In genomic region chr15:66725468-66725785, GRCh38 we compare ENCODE assay signal across 33 cellular contexts. TPM values are rescaled to one million over a fixed set of nuclear protein-coding genes. Genes with fewer than 3 reads are reported as not detected.
A peak's percentile ranks its signal among the peaks of the same experiment; 100 is the strongest.
DNase-seq lines count a peak whose midpoint lies in the region; TF ChIP-seq lines count a peak whose summit lies in the region.
"Had no signal": no experiment of that assay in that cellular context is flagged by ENCODE, and none has a peak within 500 bp of the region (broad histone marks: within the 10 kb centered on the region; RNA-seq: fewer than 3 reads in every experiment).

No MANE protein-coding gene starts in this region.

- no peak overlapping the region for H3K4ac ChIP-seq in mesenchymal stem cell (ENCODE audit: low read depth in 1 of 2, low read length in 2 of 2)

- H3K9ac ChIP-seq in mesenchymal stem cell (ENCODE audit: low read length) (peak overlapping the region; percentile 26), subcutaneous abdominal adipose tissue (ENCODE audit: low read length in 5 of 5) (no peak overlapping the region)

- CTCF ChIA-PET in OCI-LY7 (lab: Charles Lee; ENCODE audit: unreplicated experiment), result interaction anchor here (1.0 kb wide), 1 partner anchor 14 kb away, joined by 4 read pairs; no protein-coding TSS in a partner anchor

- H3K27me3 ChIP-seq in ascending aorta (no peaks in the 10 kb centered on the region), mesenchymal stem cell (ENCODE audit: control insufficient read depth in 1 of 2, insufficient read depth in 1 of 2, low read length in 2 of 2) (no peaks in the 10 kb centered on the region), subcutaneous abdominal adipose tissue (ENCODE audit: control insufficient read depth in 5 of 5, insufficient read depth in 4 of 5, low read length in 5 of 5) (no peaks in the 10 kb centered on the region), osteoblast (ENCODE audit: insufficient read depth, low read length) (no peaks in the 10 kb centered on the region)
- H3K27me3 ChIP-seq: adrenal gland, colonic mucosa, heart right ventricle, ovary, vagina had no signal

- H3K14ac ChIP-seq in mesenchymal stem cell (ENCODE audit: low read length in 2 of 2), result no peak overlapping the region

- no peak overlapping the region for H3K4me2 ChIP-seq in mesenchymal stem cell (ENCODE audit: low read length, poor library complexity, severe bottlenecking)
- H3K4me2 ChIP-seq in OCI-LY7 (ENCODE audit: low read length), result no peak overlapping the region
- H3K4me2 ChIP-seq in osteoblast (ENCODE audit: insufficient read depth, low read length), result no peak overlapping the region

- H3K27me3 Mint-ChIP-seq in activated T-helper 2 cell treated with anti-CD3 and anti-CD28 coated beads, Interferon-gamma antibody, Interleukin-2, Interleukin-4, amounts not matched to agents 10 μg/mL and 5 μg/mL and 100 μg/mL, durations not matched to agents 14 hours and 24 hours and 36 hours (ENCODE audit: low read depth), result no peaks in the 10 kb centered on the region

- H3K36me3 ChIP-seq in KOPT-K1 (ENCODE audit: insufficient read depth, low read length), result peaks cover 53% of the 10 kb centered on the region
- H3K36me3 ChIP-seq in ascending aorta, result peaks cover 0 to 3% of the 10 kb centered on the region in 2 donors
- peaks cover 15 to 72% of the 10 kb centered on the region in 2 experiments for H3K36me3 ChIP-seq in mesenchymal stem cell (ENCODE audit: control insufficient read depth in 1 of 2, insufficient read depth in 2 of 2, low read depth in 1 of 2, low read length in 2 of 2)
- H3K36me3 ChIP-seq in subcutaneous abdominal adipose tissue (ENCODE audit: control insufficient read depth in 5 of 5, insufficient read depth in 5 of 5, low read length in 5 of 5), result peaks cover 0 to 12% (median 9%) of the 10 kb centered on the region in 5 donors
- H3K36me3 ChIP-seq in OCI-LY7 (ENCODE audit: insufficient read depth, low read length), result peaks cover 3% of the 10 kb centered on the region; the same call in 1 of the 2 replicates
- H3K36me3 ChIP-seq in osteoblast (ENCODE audit: insufficient read depth, low read length), result peaks cover 31% of the 10 kb centered on the region
- H3K36me3 ChIP-seq: adrenal gland, colonic mucosa, ovary, vagina had no signal

- peaks cover 14% of the 10 kb centered on the region for H3K4me1 Mint-ChIP-seq in activated T-helper 2 cell treated with anti-CD3 and anti-CD28 coated beads, Interferon-gamma antibody, Interleukin-2, Interleukin-4, amounts not matched to agents 10 μg/mL and 5 μg/mL and 100 μg/mL, durations not matched to agents 14 hours and 24 hours and 36 hours (ENCODE audit: low read depth)

- H3K79me1 ChIP-seq in mesenchymal stem cell (replicated peaks; ENCODE audit: low read length, poor library complexity, severe bottlenecking), result peaks cover 35% of the 10 kb centered on the region

- TF ChIP-seq CTCF in ascending aorta (IDR thresholded peaks at IDR 0.05) (no peak), OCI-LY7 (conservative IDR thresholded peaks at IDR 0.05; ENCODE audit: low read length) (no peak), osteoblast (IDR thresholded peaks at IDR 0.05; ENCODE audit: extremely low read depth, low read depth, low read length) (no peak)

- H3K9me3 ChIP-seq in KOPT-K1 (ENCODE audit: insufficient read depth, low read length, poor library complexity, severe bottlenecking), result no peaks in the 10 kb centered on the region
- no peaks in the 10 kb centered on the region for H3K9me3 ChIP-seq in ascending aorta
- H3K9me3 ChIP-seq in mesenchymal stem cell (ENCODE audit: control insufficient read depth, low read length), result no peaks in the 10 kb centered on the region
- H3K9me3 ChIP-seq in subcutaneous abdominal adipose tissue (ENCODE audit: control insufficient read depth in 5 of 5, low read length in 5 of 5), result no peaks in the 10 kb centered on the region
- H3K9me3 ChIP-seq in OCI-LY7 (ENCODE audit: low read length), result no peaks in the 10 kb centered on the region
- H3K9me3 ChIP-seq in osteoblast (ENCODE audit: low read depth, low read length), result no peaks in the 10 kb centered on the region
- H3K9me3 ChIP-seq: adrenal gland, colonic mucosa, heart right ventricle, ovary, vagina had no signal

- H4K20me1 ChIP-seq in OCI-LY7 (ENCODE audit: insufficient read depth, low read length), result peaks cover 7% of the 10 kb centered on the region; the same call in 1 of the 2 replicates
- peaks cover 50% of the 10 kb centered on the region for H4K20me1 ChIP-seq in osteoblast (ENCODE audit: insufficient read depth, low read length)

- no TSS peak for BruUV-seq in OCI-LY7 (replicated peaks; lab: Mats Ljungman, UMichigan)

- no peak overlapping the region for H3K18ac ChIP-seq in mesenchymal stem cell (ENCODE audit: low read depth in 1 of 2, low read length in 2 of 2)

- H3K4me3 ChIP-seq in ascending aorta (peak overlapping the region in 1 of 2 donors; percentile 3), mesenchymal stem cell (ENCODE audit: insufficient read depth in 1 of 2, low read depth in 1 of 2, low read length in 2 of 2) (no peak overlapping the region), subcutaneous abdominal adipose tissue (ENCODE audit: low read depth in 1 of 5, low read length in 5 of 5) (no peak overlapping the region), OCI-LY7 (ENCODE audit: low read depth, low read length, poor library complexity, severe bottlenecking) (no peak overlapping the region), osteoblast (ENCODE audit: insufficient read depth, low read length) (no peak overlapping the region)
- H3K4me3 ChIP-seq: adrenal gland, colonic mucosa, heart right ventricle, ovary, vagina had no signal

- POLR2A ChIA-PET in OCI-LY7 (lab: Charles Lee), result interaction anchor here (0.8 kb wide), 1 partner anchor 11 kb away, joined by 4 read pairs; no protein-coding TSS in a partner anchor

- H3K9me2 ChIP-seq in OCI-LY7 (ENCODE audit: insufficient read depth, low read length), result no peaks in the 10 kb centered on the region

- H2BK5ac ChIP-seq in mesenchymal stem cell (ENCODE audit: low read depth, low read length, poor library complexity, severe bottlenecking), result no peak overlapping the region

- H4K8ac ChIP-seq in mesenchymal stem cell (ENCODE audit: low read length), result no peak overlapping the region

- no peak overlapping the region for H2AK5ac ChIP-seq in mesenchymal stem cell (ENCODE audit: low read length, severe bottlenecking)

- H3K27ac ChIP-seq in KOPT-K1 (ENCODE audit: low read depth, low read length, poor library complexity, severe bottlenecking) (peak overlapping the region; percentile 100), ascending aorta (peak overlapping the region; percentile 57 to 82), mesenchymal stem cell (ENCODE audit: low read length, poor library complexity, severe bottlenecking) (no peak overlapping the region), subcutaneous abdominal adipose tissue (ENCODE audit: low read depth, low read length) (peak overlapping the region; percentile 50), OCI-LY7 (ENCODE audit: low read depth, low read length, poor library complexity, severe bottlenecking) (no peak overlapping the region), osteoblast (ENCODE audit: low read depth, low read length) (no peak overlapping the region)
- H3K27ac ChIP-seq: colonic mucosa, foreskin keratinocyte, heart right ventricle, ovary, vagina had no signal

- intact Hi-C loops in ascending aorta (cut with DNase I) (no loop called here), OCI-LY7 (cut with micrococcal nuclease; ENCODE audit: unreplicated experiment) (no loop called here)
- intact Hi-C loops in activated T-helper 2 cell treated with anti-CD3 and anti-CD28 coated beads, Interferon-gamma antibody, Interleukin-2, Interleukin-4, amounts not matched to agents 10 μg/mL and 5 μg/mL and 100 μg/mL, durations not matched to agents 14 hours and 24 hours and 36 hours (cut with micrococcal nuclease), result no loop called here

- no peaks in the 10 kb centered on the region for H3K9me3 Mint-ChIP-seq in activated T-helper 2 cell treated with anti-CD3 and anti-CD28 coated beads, Interferon-gamma antibody, Interleukin-2, Interleukin-4, amounts not matched to agents 10 μg/mL and 5 μg/mL and 100 μg/mL, durations not matched to agents 14 hours and 24 hours and 36 hours
- H3K9me3 Mint-ChIP-seq: activated CD4-positive, alpha-beta T cell treated with anti-CD3 and anti-CD28 coated beads, Interleukin-2, amount 10 ng/mL, durations not matched to agents 7 days and 5 days; activated T-cell treated with anti-CD3 and anti-CD28 coated beads, Interleukin-2, amount 50 U/mL, for 72 hours; H9; memory B cell; naive B cell; stimulated activated effector memory CD8-positive, alpha-beta T cell treated with anti-CD3 and anti-CD28 coated beads, Interleukin-12 subunit alpha, Interleukin-12 subunit beta, amount 100 ng/mL, for 72 hours; T-helper 2 cell treated with Interferon-gamma antibody and Interleukin-4, amounts not matched to agents 5 μg/mL and 100 μg/mL, for 36 hours had no signal

- no peak overlapping the region for H2BK120ac ChIP-seq in mesenchymal stem cell (ENCODE audit: low read depth, low read length)

- DNase-seq in ascending aorta (ENCODE audit: low spot score in 2 of 2) (no peak), mesenchymal stem cell (no peak), OCI-LY7 (ENCODE audit: low spot score) (no peak), germinal center (ENCODE audit: low spot score) (no peak), osteoblast (ENCODE audit: insufficient read length, low spot score, missing footprints) (no peak)
- no peak for DNase-seq in activated T-helper 2 cell treated with anti-CD3 and anti-CD28 coated beads, Interferon-gamma antibody, Interleukin-2, Interleukin-4, amounts not matched to agents 10 μg/mL and 5 μg/mL and 100 μg/mL, durations not matched to agents 14 hours and 24 hours and 36 hours (ENCODE audit: low spot score)
- DNase-seq: activated CD4-positive, alpha-beta T cell treated with anti-CD3 and anti-CD28 coated beads, Interleukin-2, amount 10 ng/mL, durations not matched to agents 7 days and 5 days; activated naive CD4-positive, alpha-beta T cell treated with Interleukin-2 at 50 U/mL for 16 hours; activated T-cell treated with anti-CD3 and anti-CD28 coated beads, Interleukin-2, amount 50 U/mL, for 72 hours; adrenal gland; colonic mucosa; COR-L47; DMS79; effector memory CD4-positive, alpha-beta T cell; erythroblast; foreskin keratinocyte; GF-D8; H9; heart right ventricle; naive B cell; NCI-H1092 treated with DMSO at 0.1 percent for 48 hours; NCI-H2029; NCI-H226; NCI-H774; ovary; retina; stimulated activated CD4-positive, alpha-beta T cell treated with anti-CD3 and anti-CD28 coated beads, Interleukin-4, amount 100 ng/mL, for 24 hours had no signal

- H3K79me2 ChIP-seq in OCI-LY7 (ENCODE audit: insufficient read depth, low read depth, low read length), result no peaks in the 10 kb centered on the region
- H3K79me2 ChIP-seq in osteoblast (ENCODE audit: insufficient read depth, low read length), result peaks cover 95% of the 10 kb centered on the region

- H2BK15ac ChIP-seq in mesenchymal stem cell (ENCODE audit: low read depth, poor library complexity, severe bottlenecking), result no peak overlapping the region

- no peak overlapping the region for H2AFZ ChIP-seq in mesenchymal stem cell (ENCODE audit: low read depth, low read length)
- H2AFZ ChIP-seq in OCI-LY7 (ENCODE audit: low read length), result no peak overlapping the region
- no peak overlapping the region for H2AFZ ChIP-seq in osteoblast (ENCODE audit: low read length)

- H2BK12ac ChIP-seq in mesenchymal stem cell (ENCODE audit: low read length in 2 of 2), result no peak overlapping the region

- no peak overlapping the region for H3K4me3 Mint-ChIP-seq in activated T-helper 2 cell treated with anti-CD3 and anti-CD28 coated beads, Interferon-gamma antibody, Interleukin-2, Interleukin-4, amounts not matched to agents 10 μg/mL and 5 μg/mL and 100 μg/mL, durations not matched to agents 14 hours and 24 hours and 36 hours (ENCODE audit: low read depth)
- H3K4me3 Mint-ChIP-seq: activated CD4-positive, alpha-beta T cell treated with anti-CD3 and anti-CD28 coated beads, Interleukin-2, amount 10 ng/mL, durations not matched to agents 7 days and 5 days; activated T-cell treated with anti-CD3 and anti-CD28 coated beads, Interleukin-2, amount 50 U/mL, for 72 hours; H9; memory B cell; naive B cell; stimulated activated effector memory CD8-positive, alpha-beta T cell treated with anti-CD3 and anti-CD28 coated beads, Interleukin-12 subunit alpha, Interleukin-12 subunit beta, amount 100 ng/mL, for 72 hours; T-helper 2 cell treated with Interferon-gamma antibody and Interleukin-4, amounts not matched to agents 5 μg/mL and 100 μg/mL, for 36 hours had no signal

- no peaks in the 10 kb centered on the region for H3K36me3 Mint-ChIP-seq in activated T-helper 2 cell treated with anti-CD3 and anti-CD28 coated beads, Interferon-gamma antibody, Interleukin-2, Interleukin-4, amounts not matched to agents 10 μg/mL and 5 μg/mL and 100 μg/mL, durations not matched to agents 14 hours and 24 hours and 36 hours (ENCODE audit: low read depth)
- H3K36me3 Mint-ChIP-seq: memory B cell; naive B cell; stimulated activated effector memory CD8-positive, alpha-beta T cell treated with anti-CD3 and anti-CD28 coated beads, Interleukin-12 subunit alpha, Interleukin-12 subunit beta, amount 100 ng/mL, for 72 hours had no signal

- peak overlapping the region in 1 of 2 experiments; percentile 2 for H3K23ac ChIP-seq in mesenchymal stem cell (ENCODE audit: low read length in 2 of 2)

- no peak overlapping the region for H3K27ac Mint-ChIP-seq in activated T-helper 2 cell treated with anti-CD3 and anti-CD28 coated beads, Interferon-gamma antibody, Interleukin-2, Interleukin-4, amounts not matched to agents 10 μg/mL and 5 μg/mL and 100 μg/mL, durations not matched to agents 14 hours and 24 hours and 36 hours
- H3K27ac Mint-ChIP-seq: activated CD4-positive, alpha-beta T cell treated with anti-CD3 and anti-CD28 coated beads, Interleukin-2, amount 10 ng/mL, durations not matched to agents 7 days and 5 days; activated T-cell treated with anti-CD3 and anti-CD28 coated beads, Interleukin-2, amount 50 U/mL, for 72 hours; memory B cell; naive B cell; stimulated activated effector memory CD8-positive, alpha-beta T cell treated with anti-CD3 and anti-CD28 coated beads, Interleukin-12 subunit alpha, Interleukin-12 subunit beta, amount 100 ng/mL, for 72 hours; T-helper 2 cell treated with Interferon-gamma antibody and Interleukin-4, amounts not matched to agents 5 μg/mL and 100 μg/mL, for 36 hours had no signal

- peaks cover 21 to 61% of the 10 kb centered on the region in 2 donors for H3K4me1 ChIP-seq in ascending aorta
- peaks cover 21% of the 10 kb centered on the region for H3K4me1 ChIP-seq in mesenchymal stem cell (ENCODE audit: control insufficient read depth, insufficient read depth, low read depth, low read length)
- peaks cover 6 to 88% (median 67%) of the 10 kb centered on the region in 5 donors for H3K4me1 ChIP-seq in subcutaneous abdominal adipose tissue (ENCODE audit: control insufficient read depth in 5 of 5, insufficient read depth in 5 of 5, low read length in 5 of 5)
- no peaks in the 10 kb centered on the region for H3K4me1 ChIP-seq in OCI-LY7 (ENCODE audit: insufficient read depth, low read length, poor library complexity, severe bottlenecking)
- H3K4me1 ChIP-seq in osteoblast (ENCODE audit: insufficient read depth, low read length), result peaks cover 46% of the 10 kb centered on the region
- H3K4me1 ChIP-seq: adrenal gland, colonic mucosa, foreskin keratinocyte had no signal

- no peak overlapping the region for H4K91ac ChIP-seq in mesenchymal stem cell (ENCODE audit: low read length)

RNA-seq across cellular contexts. Expression of gene SMAD6, which starts 23.4 kb away (rescaled TPM):
- total RNA-seq in ascending aorta (140 TPM), OCI-LY7 (2022) (11.8 and 14.6 TPM in 2 replicates), osteoblast (28.9 and 31.8 TPM in 2 replicates)
- polyA plus RNA-seq in mesenchymal stem cell (2013, experiment 1 of 2), result 5.5 TPM
- 5.6 TPM for polyA plus RNA-seq in mesenchymal stem cell (2013, experiment 2 of 2)
- 15.3 and 16.1 TPM in 2 replicates for total RNA-seq in OCI-LY7 (2014; rRNA removed; shearing (Covaris generic))
- 0.43 and 0.57 TPM in 2 replicates for total RNA-seq in activated T-helper 2 cell treated with anti-CD3 and anti-CD28 coated beads, Interferon-gamma antibody, Interleukin-2, Interleukin-4, amounts not matched to agents 10 μg/mL and 5 μg/mL and 100 μg/mL, durations not matched to agents 14 hours and 24 hours and 36 hours
- total RNA-seq: foreskin keratinocyte had no signal

Comparison
In these comparisons a context has a peak if more than half of its experiments do, and no peak if none do; other contexts are left out.
1. H3K27ac ChIP-seq: peak in KOPT-K1 (single experiment), ascending aorta (2 of 2) and subcutaneous abdominal adipose tissue (single experiment); none in mesenchymal stem cell (single experiment), OCI-LY7 (single experiment) and osteoblast (single experiment).